ENCODE assay signal across 21 cellular contexts in genomic region chr7:36840930-36841329, GRCh38.
DNase-seq lines count a peak whose midpoint lies in the region; ATAC-seq and TF ChIP-seq lines count a peak whose summit lies in the region.
"Had no signal": no experiment of that assay in that cellular context is flagged by ENCODE, and none has a peak within 500 bp of the region (broad histone marks: within the 10 kb centered on the region; RNA-seq: fewer than 3 reads in every experiment).

No MANE protein-coding gene starts in this region.

- POLR2A ChIA-PET in SK-N-SH (lab: Yijun Ruan, JAX) = interaction anchor here (0.6 kb wide), 1 partner anchor 275 kb away, joined by 4 read pairs; no protein-coding TSS in a partner anchor

- H3K9me2 ChIP-seq in SK-N-SH (no peaks in the 10 kb centered on the region), neural cell (ENCODE audit: insufficient read depth, low read length) (no peaks in the 10 kb centered on the region)

- H2AFZ ChIP-seq in SK-N-SH (ENCODE audit: low read depth) (no peak overlapping the region), neural cell (ENCODE audit: low read depth, low read length) (no peak overlapping the region)
- H2AFZ ChIP-seq: GM23338 had no signal

- intact Hi-C loops in lower leg skin (cut with DNase I; ENCODE audit: low total_unique reads) = no loop called here

- no peak overlapping the region for H3K4me3 ChIP-seq in SK-N-SH (ENCODE audit: low read depth in 2 of 2, low read length in 1 of 2)
- H3K4me3 ChIP-seq in MG63 = no peak overlapping the region
- no peak overlapping the region for H3K4me3 ChIP-seq in neural cell (ENCODE audit: low read length)
- H3K4me3 ChIP-seq in lower leg skin (ENCODE audit: low read depth, poor library complexity, severe bottlenecking) = no peak overlapping the region
- H3K4me3 ChIP-seq: A549; BLaER1 treated with 17β-estradiol and CSF1 and Interleukin-3, amounts not matched to agents 10 nM and 100 nM; GM23338 had no signal

- H3K4me2 ChIP-seq in SK-N-SH = no peak overlapping the region
- no peak overlapping the region for H3K4me2 ChIP-seq in neural cell (ENCODE audit: low read length)
- H3K4me2 ChIP-seq: A549; BLaER1 treated with 17β-estradiol and CSF1 and Interleukin-3, amounts not matched to agents 10 nM and 100 nM; GM23338 had no signal

- no peak overlapping the region for H3K9ac ChIP-seq in SK-N-SH
- H3K9ac ChIP-seq in neural cell (ENCODE audit: low read length) = no peak overlapping the region
- H3K9ac ChIP-seq: BLaER1 treated with 17β-estradiol and CSF1 and Interleukin-3, amounts not matched to agents 10 nM and 100 nM had no signal

- 49% methylated on average over 7 of the region's 7 CpGs for WGBS in SK-N-SH (ENCODE audit: low lambda C conversion rate)
- WGBS in lower leg skin, 2 donors = 12 to 29% methylated on average over 7 of the region's 7 CpGs

- CTCF ChIA-PET in SK-N-SH (lab: Yijun Ruan, JAX) = interaction anchor here (0.8 to 1.9 kb wide), 10 partner anchors 11 to 361 kb away, joined by 3 to 5 read pairs (median 4); no protein-coding TSS in a partner anchor

- no peak for ATAC-seq in SK-N-SH treated with all-trans-retinoic acid at 6 μM for 48 hours
- no peak for ATAC-seq in HG02642 (IDR thresholded peaks at IDR 0.05; ENCODE audit: poor library complexity, unreplicated experiment)
- no peak for ATAC-seq in HG03175 (IDR thresholded peaks at IDR 0.05; ENCODE audit: unreplicated experiment)
- ATAC-seq: A549, GM23338, HCT116, PC-3, T-cell had no signal

- no peaks in the 10 kb centered on the region for H3K36me3 ChIP-seq in SK-N-SH (replicated peaks in 1 of 2; ENCODE audit: control insufficient read depth in 1 of 2, insufficient read depth in 2 of 2, low read length in 1 of 2)
- no peaks in the 10 kb centered on the region for H3K36me3 ChIP-seq in MG63
- no peaks in the 10 kb centered on the region for H3K36me3 ChIP-seq in neural cell (ENCODE audit: insufficient read depth, low read length)
- H3K36me3 ChIP-seq: BLaER1 treated with 17β-estradiol and CSF1 and Interleukin-3, amounts not matched to agents 10 nM and 100 nM had no signal

- peak overlapping the region in 1 of 2 experiments; percentile 45; a peak in 1 of 4 replicates for H3K27ac ChIP-seq in SK-N-SH (ENCODE audit: low read depth in 2 of 2, low read length in 1 of 2)
- H3K27ac ChIP-seq in neural cell (ENCODE audit: low read length) = no peak overlapping the region
- H3K27ac ChIP-seq: A549; BLaER1 treated with 17β-estradiol and CSF1 and Interleukin-3, amounts not matched to agents 10 nM and 100 nM; RWPE1 had no signal

- no peaks in the 10 kb centered on the region for H3K79me2 ChIP-seq in SK-N-SH (ENCODE audit: insufficient read depth)
- H3K79me2 ChIP-seq in neural cell (replicated peaks; ENCODE audit: insufficient read depth, low read length) = no peaks in the 10 kb centered on the region

- H3K27me3 ChIP-seq in SK-N-SH (ENCODE audit: insufficient read depth) = no peaks in the 10 kb centered on the region
- no peaks in the 10 kb centered on the region for H3K27me3 ChIP-seq in MG63
- H3K27me3 ChIP-seq in neural cell (ENCODE audit: insufficient read depth, low read depth, low read length) = no peaks in the 10 kb centered on the region
- H3K27me3 ChIP-seq: BLaER1 treated with 17β-estradiol and CSF1 and Interleukin-3, amounts not matched to agents 10 nM and 100 nM had no signal

- TF ChIP-seq RAD21 in SK-N-SH (IDR thresholded peaks at IDR 0.05; ENCODE audit: low read length) = 0 out of 2 replicates have a peak, but pooled peaks have one; percentile 2
- TF ChIP-seq RAD21 in neural cell (conservative IDR thresholded peaks at IDR 0.05) = no peak

- peaks cover 0 to 15% of the 10 kb centered on the region in 2 experiments; a peak in 1 of 4 replicates for H3K4me1 ChIP-seq in SK-N-SH (ENCODE audit: control insufficient read depth in 1 of 2, insufficient read depth in 2 of 2, low read depth in 1 of 2, low read length in 1 of 2)
- H3K4me1 ChIP-seq: A549 had no signal

- TF ChIP-seq POLR2A in lower leg skin (IDR thresholded peaks at IDR 0.05) = no peak

- H4K20me1 ChIP-seq in SK-N-SH (ENCODE audit: insufficient read depth) (no peaks in the 10 kb centered on the region), neural cell (ENCODE audit: insufficient read depth) (no peaks in the 10 kb centered on the region)
- H4K20me1 ChIP-seq: BLaER1 treated with 17β-estradiol and CSF1 and Interleukin-3, amounts not matched to agents 10 nM and 100 nM had no signal

- TF ChIP-seq EP300 in SK-N-SH (IDR thresholded peaks at IDR 0.05; ENCODE audit: borderline replicate concordance in 1 of 2, low read depth in 1 of 2, low read length in 1 of 2) (no peak), neural cell (conservative IDR thresholded peaks at IDR 0.05; ENCODE audit: poor library complexity, severe bottlenecking) (no peak)

- H3K9me3 ChIP-seq in SK-N-SH (0 out of 2 replicates have a peak, but pooled peaks cover 6% of the 10 kb centered on the region), MG63 (no peaks in the 10 kb centered on the region), neural cell (ENCODE audit: low read length) (no peaks in the 10 kb centered on the region)
- H3K9me3 ChIP-seq: A549 had no signal

- peak; percentile 28 for DNase-seq in SK-N-SH
- peak; percentile 9 for DNase-seq in MG63
- DNase-seq in NCI-H446 treated with DMSO at 0.1 percent for 48 hours (lab: John Stamatoyannopoulos, UW) = peak; percentile 51
- no peak for DNase-seq in lower leg skin (ENCODE audit: low spot score in 2 of 2)
- DNase-seq: DMS 273 treated with DMSO at 0.1 percent for 48 hours, GF-D8, KG1, NCI-H187, NCI-H226, NCI-H748 treated with DMSO at 0.1 percent for 48 hours, PC-3, T-cell had no signal

- TF ChIP-seq CTCF in SK-N-SH (IDR thresholded peaks at IDR 0.05) (no peak), neural cell (IDR thresholded peaks at IDR 0.05; ENCODE audit: poor library complexity, severe bottlenecking) (no peak), lower leg skin (IDR thresholded peaks at IDR 0.05) (no peak)

- no peaks in the 10 kb centered on the region for H3F3A ChIP-seq in SK-N-SH (replicated peaks; ENCODE audit: insufficient read depth)
- H3F3A ChIP-seq in neural cell (ENCODE audit: insufficient read depth, low read length, poor library complexity, severe bottlenecking) = no peaks in the 10 kb centered on the region

TF ChIP-seq in SK-N-SH, 30 proteins besides CTCF, POLR2A, EP300 and RAD21:
- no peak for TF ChIP-seq NRF1 (IDR thresholded peaks at IDR 0.05; ENCODE audit: low read depth, low read length)
- TF ChIP-seq RFX5 (IDR thresholded peaks at IDR 0.05; ENCODE audit: low read length) = no peak
- no peak for TF ChIP-seq TAF1 (IDR thresholded peaks at IDR 0.05; ENCODE audit: borderline replicate concordance, low read depth, low read length)
- TF ChIP-seq RXRA (IDR thresholded peaks at IDR 0.05; ENCODE audit: borderline replicate concordance, low read depth) = no peak
- TF ChIP-seq JUND (IDR thresholded peaks at IDR 0.05) = no peak

TF ChIP-seq in SK-N-SH treated with all-trans-retinoic acid at 6 μM for 48 hours, 23 proteins besides CTCF, POLR2A, EP300 and RAD21 (continues in another document):
- TF ChIP-seq CSDC2 (CRISPR knock-in tag; IDR thresholded peaks at IDR 0.05) (no peak), SNAI2 (CRISPR knock-in tag; IDR thresholded peaks at IDR 0.05) (no peak), RARB (CRISPR knock-in tag; IDR thresholded peaks at IDR 0.05) (no peak), ZC3H10 (CRISPR knock-in tag; IDR thresholded peaks at IDR 0.05) (no peak), ZFP30 (CRISPR knock-in tag; IDR thresholded peaks at IDR 0.05) (no peak), GLIS3 (CRISPR knock-in tag; IDR thresholded peaks at IDR 0.05) (no peak), ISL1 (CRISPR knock-in tag; IDR thresholded peaks at IDR 0.05) (no peak), ZFP3 (CRISPR knock-in tag; IDR thresholded peaks at IDR 0.05) (no peak), ESRRG (CRISPR knock-in tag; IDR thresholded peaks at IDR 0.05) (no peak), OSR1 (CRISPR knock-in tag; IDR thresholded peaks at IDR 0.05) (no peak), CSRNP3 (CRISPR knock-in tag; IDR thresholded peaks at IDR 0.05) (no peak)

TF ChIP-seq in neural cell, 6 proteins besides CTCF, POLR2A, EP300 and RAD21:
- peak; percentile 31 for TF ChIP-seq POLR2AphosphoS5 (IDR thresholded peaks at IDR 0.05)
- no peak for TF ChIP-seq EZH2 (IDR thresholded peaks at IDR 0.05; ENCODE audit: borderline replicate concordance, insufficient read depth, low read length, poor library complexity, severe bottlenecking)

Comparison
In these comparisons a context has a peak if more than half of its experiments do, and no peak if none do; other contexts are left out.
1. DNase-seq: peak in SK-N-SH (single experiment), MG63 (single experiment) and NCI-H446 treated with DMSO at 0.1 percent for 48 hours (single experiment); none in lower leg skin (0 of 2).